16 cellular contexts compared by ENCODE assay signal in genomic region chr7:119783799-119784198, GRCh38.
DNase-seq lines count a peak whose midpoint lies in the region; ATAC-seq and TF ChIP-seq lines count a peak whose summit lies in the region.
"Had no signal": no experiment of that assay in that cellular context is flagged by ENCODE, and none has a peak within 500 bp of the region (broad histone marks: within the 10 kb centered on the region; RNA-seq: fewer than 3 reads in every experiment).

No MANE protein-coding gene starts in this region.

- H3K27me3 ChIP-seq in RWPE2 (ENCODE audit: insufficient read depth, poor library complexity, severe bottlenecking) (no peaks in the 10 kb centered on the region), stomach (no peaks in the 10 kb centered on the region)
- H3K27me3 ChIP-seq: sigmoid colon, tibial artery had no signal

- no peak overlapping the region for H3K27ac ChIP-seq in RWPE2 (ENCODE audit: poor library complexity, severe bottlenecking)
- no peak overlapping the region for H3K27ac ChIP-seq in stomach
- H3K27ac ChIP-seq: sigmoid colon, tibial artery had no signal

- no peak for TF ChIP-seq EP300 in stomach (IDR thresholded peaks at IDR 0.05)

- no peak for TF ChIP-seq CTCF in RWPE2 (IDR thresholded peaks at IDR 0.05; ENCODE audit: poor library complexity, severe bottlenecking)
- no peak for TF ChIP-seq CTCF in fibroblast of mammary gland (conservative IDR thresholded peaks at IDR 0.05; ENCODE audit: control insufficient read depth, insufficient read depth, low read depth, low read length)
- no peak for TF ChIP-seq CTCF in stomach (IDR thresholded peaks at IDR 0.05)

- H3K4me1 ChIP-seq in RWPE2 (ENCODE audit: insufficient read depth, poor library complexity, severe bottlenecking): no peaks in the 10 kb centered on the region
- no peaks in the 10 kb centered on the region for H3K4me1 ChIP-seq in stomach
- H3K4me1 ChIP-seq: sigmoid colon, tibial artery had no signal

- DNase-seq in NCI-H82 (lab: John Stamatoyannopoulos, UW) (peak; percentile 40), NCI-H82 treated with DMSO at 0.1 percent for 48 hours (lab: John Stamatoyannopoulos, UW; ENCODE audit: unreplicated experiment) (no peak), RWPE2 (ENCODE audit: low spot score) (peak; percentile 42), fibroblast of mammary gland (ENCODE audit: low read depth) (peak; percentile 44), stomach (peak; percentile 25), GF-D8 (lab: John Stamatoyannopoulos, UW) (no peak), medulla oblongata (ENCODE audit: extremely low spot score) (no peak)
- no peak for DNase-seq in activated T-cell treated with anti-CD3 and anti-CD28 coated beads, Interleukin-2, amount 50 U/mL, for 1 hour
- DNase-seq: activated B cell treated with CpG ODN at 0.5 μM for 24 hours; activated T-cell treated with anti-CD3 and anti-CD28 coated beads, Interleukin-2, amount 50 U/mL, for 72 hours; DMS79 treated with DMSO at 0.1 percent for 48 hours; NCI-H524; sigmoid colon; tibial artery had no signal

- no peaks in the 10 kb centered on the region for H3K9me3 ChIP-seq in RWPE2 (ENCODE audit: severe bottlenecking)
- no peaks in the 10 kb centered on the region for H3K9me3 ChIP-seq in stomach
- H3K9me3 ChIP-seq: sigmoid colon, tibial artery had no signal

- H3K4me3 ChIP-seq in RWPE2 (ENCODE audit: severe bottlenecking) (no peak overlapping the region), fibroblast of mammary gland (ENCODE audit: control insufficient read depth, low read depth, low read length) (no peak overlapping the region), stomach (no peak overlapping the region)
- H3K4me3 ChIP-seq: sigmoid colon, tibial artery had no signal

- intact Hi-C loops in stomach (cut with DNase I; ENCODE audit: low total_unique reads): no loop called here

- peak; percentile 58; the same call in 1 of the 3 replicates for ATAC-seq in RWPE2 (ENCODE audit: low read depth)
- ATAC-seq: activated T-cell treated with anti-CD3 and anti-CD28 coated beads, Interleukin-2, amount 50 U/mL, for 72 hours; esophagus mucosa; natural killer cell treated with Interleukin-12 subunit alpha and Interleukin-12 subunit beta and Interleukin-15 and Interleukin-18, amount 100 ng/mL, for 72 hours had no signal

- TF ChIP-seq POLR2A in stomach (IDR thresholded peaks at IDR 0.05): no peak

- H3K36me3 ChIP-seq in RWPE2 (ENCODE audit: low read depth): no peaks in the 10 kb centered on the region
- no peaks in the 10 kb centered on the region for H3K36me3 ChIP-seq in stomach
- H3K36me3 ChIP-seq: sigmoid colon, tibial artery had no signal

- WGBS in stomach, 5 donors: 11 to 29% (median 26%) methylated on average over 1 of the region's 1 CpG

Comparison
In these comparisons a context has a peak if more than half of its experiments do, and no peak if none do; other contexts are left out.
1. DNase-seq: peak in NCI-H82 (single experiment), RWPE2 (single experiment), fibroblast of mammary gland (single experiment) and stomach (single experiment); none in NCI-H82 treated with DMSO at 0.1 percent for 48 hours (single experiment), activated T-cell treated with anti-CD3 and anti-CD28 coated beads, Interleukin-2, amount 50 U/mL, for 1 hour (single experiment), GF-D8 (single experiment) and medulla oblongata (single experiment).